2 cellular contexts compared by ENCODE assay signal in the genomic region with DNA sequence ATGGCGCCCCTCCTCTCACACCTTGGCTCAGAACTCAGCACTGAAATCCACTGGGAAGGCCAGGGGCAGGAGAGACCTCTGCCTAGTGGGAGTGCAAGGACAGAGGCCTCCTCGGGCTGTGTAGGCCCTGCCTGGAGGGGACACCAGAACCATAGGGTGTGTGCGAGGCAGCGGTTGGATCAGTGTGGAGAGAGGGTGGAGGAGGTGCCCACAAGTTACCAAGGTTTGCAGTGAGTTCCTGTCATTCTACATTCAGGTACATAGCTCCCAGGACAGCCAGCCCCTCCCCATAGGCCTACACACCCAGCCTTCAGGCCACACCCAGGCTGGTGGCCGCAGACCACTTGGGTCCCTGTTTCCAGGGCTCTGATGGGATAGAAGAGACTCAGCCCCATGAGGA.
TF ChIP-seq lines count a peak whose summit lies in the region.

No MANE protein-coding gene starts in this region.

TF ChIP-seq in SK-N-SH, 30 proteins besides CTCF, POLR2A, EP300 and RAD21:
- TF ChIP-seq, protein P1, sequence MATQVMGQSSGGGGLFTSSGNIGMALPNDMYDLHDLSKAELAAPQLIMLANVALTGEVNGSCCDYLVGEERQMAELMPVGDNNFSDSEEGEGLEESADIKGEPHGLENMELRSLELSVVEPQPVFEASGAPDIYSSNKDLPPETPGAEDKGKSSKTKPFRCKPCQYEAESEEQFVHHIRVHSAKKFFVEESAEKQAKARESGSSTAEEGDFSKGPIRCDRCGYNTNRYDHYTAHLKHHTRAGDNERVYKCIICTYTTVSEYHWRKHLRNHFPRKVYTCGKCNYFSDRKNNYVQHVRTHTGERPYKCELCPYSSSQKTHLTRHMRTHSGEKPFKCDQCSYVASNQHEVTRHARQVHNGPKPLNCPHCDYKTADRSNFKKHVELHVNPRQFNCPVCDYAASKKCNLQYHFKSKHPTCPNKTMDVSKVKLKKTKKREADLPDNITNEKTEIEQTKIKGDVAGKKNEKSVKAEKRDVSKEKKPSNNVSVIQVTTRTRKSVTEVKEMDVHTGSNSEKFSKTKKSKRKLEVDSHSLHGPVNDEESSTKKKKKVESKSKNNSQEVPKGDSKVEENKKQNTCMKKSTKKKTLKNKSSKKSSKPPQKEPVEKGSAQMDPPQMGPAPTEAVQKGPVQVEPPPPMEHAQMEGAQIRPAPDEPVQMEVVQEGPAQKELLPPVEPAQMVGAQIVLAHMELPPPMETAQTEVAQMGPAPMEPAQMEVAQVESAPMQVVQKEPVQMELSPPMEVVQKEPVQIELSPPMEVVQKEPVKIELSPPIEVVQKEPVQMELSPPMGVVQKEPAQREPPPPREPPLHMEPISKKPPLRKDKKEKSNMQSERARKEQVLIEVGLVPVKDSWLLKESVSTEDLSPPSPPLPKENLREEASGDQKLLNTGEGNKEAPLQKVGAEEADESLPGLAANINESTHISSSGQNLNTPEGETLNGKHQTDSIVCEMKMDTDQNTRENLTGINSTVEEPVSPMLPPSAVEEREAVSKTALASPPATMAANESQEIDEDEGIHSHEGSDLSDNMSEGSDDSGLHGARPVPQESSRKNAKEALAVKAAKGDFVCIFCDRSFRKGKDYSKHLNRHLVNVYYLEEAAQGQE (IDR thresholded peaks at IDR 0.05; ENCODE audit: low read depth, low read length) = no peak
- TF ChIP-seq RFX5 (IDR thresholded peaks at IDR 0.05; ENCODE audit: low read length) (no peak), EZH2phosphoT487 (IDR thresholded peaks at IDR 0.05; ENCODE audit: borderline replicate concordance, low read depth) (no peak), TCF12 (IDR thresholded peaks at IDR 0.05) (no peak), TEAD4 (IDR thresholded peaks at IDR 0.05; ENCODE audit: borderline replicate concordance, insufficient read depth) (no peak)

TF ChIP-seq in SK-N-SH treated with all-trans-retinoic acid at 6 μM for 48 hours, 23 proteins besides CTCF, POLR2A, EP300 and RAD21 (continued from another document):
- TF ChIP-seq, protein P2, sequence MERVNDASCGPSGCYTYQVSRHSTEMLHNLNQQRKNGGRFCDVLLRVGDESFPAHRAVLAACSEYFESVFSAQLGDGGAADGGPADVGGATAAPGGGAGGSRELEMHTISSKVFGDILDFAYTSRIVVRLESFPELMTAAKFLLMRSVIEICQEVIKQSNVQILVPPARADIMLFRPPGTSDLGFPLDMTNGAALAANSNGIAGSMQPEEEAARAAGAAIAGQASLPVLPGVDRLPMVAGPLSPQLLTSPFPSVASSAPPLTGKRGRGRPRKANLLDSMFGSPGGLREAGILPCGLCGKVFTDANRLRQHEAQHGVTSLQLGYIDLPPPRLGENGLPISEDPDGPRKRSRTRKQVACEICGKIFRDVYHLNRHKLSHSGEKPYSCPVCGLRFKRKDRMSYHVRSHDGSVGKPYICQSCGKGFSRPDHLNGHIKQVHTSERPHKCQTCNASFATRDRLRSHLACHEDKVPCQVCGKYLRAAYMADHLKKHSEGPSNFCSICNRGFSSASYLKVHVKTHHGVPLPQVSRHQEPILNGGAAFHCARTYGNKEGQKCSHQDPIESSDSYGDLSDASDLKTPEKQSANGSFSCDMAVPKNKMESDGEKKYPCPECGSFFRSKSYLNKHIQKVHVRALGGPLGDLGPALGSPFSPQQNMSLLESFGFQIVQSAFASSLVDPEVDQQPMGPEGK (CRISPR knock-in tag; IDR thresholded peaks at IDR 0.05; ENCODE audit: borderline replicate concordance) = no peak
- TF ChIP-seq ZNF8 (CRISPR knock-in tag; IDR thresholded peaks at IDR 0.05) (no peak), ZFP3 (CRISPR knock-in tag; IDR thresholded peaks at IDR 0.05) (no peak), TOX (CRISPR knock-in tag; IDR thresholded peaks at IDR 0.05; ENCODE audit: borderline replicate concordance) (no peak)
